Comparison of ENCODE assay signal across 19 cellular contexts in genomic region chr6:162056061-162056460, GRCh38.
DNase-seq lines count a peak whose midpoint lies in the region; ATAC-seq and FAIRE-seq lines count a peak whose summit lies in the region.
"Had no signal": no experiment of that assay in that cellular context is flagged by ENCODE, and none has a peak within 500 bp of the region (broad histone marks: within the 10 kb centered on the region; RNA-seq: fewer than 3 reads in every experiment).

No MANE protein-coding gene starts in this region.

- H3K27me3 ChIP-seq in naive thymus-derived CD4-positive, alpha-beta T cell (ENCODE audit: control insufficient read depth in 2 of 2, insufficient read depth in 2 of 2, low read length in 2 of 2): no peaks in the 10 kb centered on the region
- peaks cover 6% of the 10 kb centered on the region; the same call in 1 of the 2 replicates for H3K27me3 ChIP-seq in SJCRH30
- H3K27me3 ChIP-seq: SJSA1 had no signal

- peak; percentile 31 for ATAC-seq in stimulated activated naive CD8-positive, alpha-beta T cell treated with anti-CD3 and anti-CD28 coated beads, Interleukin-15, amount 100 ng/mL, for 72 hours
- ATAC-seq in stimulated activated naive CD8-positive, alpha-beta T cell treated with anti-CD3 and anti-CD28 coated beads, Interleukin-15, Interleukin-2, amounts not matched to agents 100 U/mL and 50 U/mL, for 24 hours: no peak
- ATAC-seq in naive thymus-derived CD4-positive, alpha-beta T cell: peak; percentile 26
- ATAC-seq: PC-3 had no signal

- DNase-seq in stimulated activated naive CD8-positive, alpha-beta T cell treated with anti-CD3 and anti-CD28 coated beads, Interleukin-15, amount 100 ng/mL, for 72 hours: no peak
- no peak for DNase-seq in stimulated activated naive CD8-positive, alpha-beta T cell treated with anti-CD3 and anti-CD28 coated beads, Interleukin-15, Interleukin-2, amounts not matched to agents 100 U/mL and 50 U/mL, for 24 hours
- DNase-seq in HTR-8/SVneo (ENCODE audit: insufficient read length, low spot score) (no peak), NCI-H1105 treated with DMSO at 0.1 percent for 48 hours (lab: John Stamatoyannopoulos, UW) (no peak), SJCRH30 (no peak), OCI-M1 (lab: John Stamatoyannopoulos, UW) (no peak)
- no peak for DNase-seq in naive thymus-derived CD4-positive, alpha-beta T cell
- DNase-seq: DMS 273 treated with DMSO at 0.1 percent for 48 hours, DND-41, MM.1S, NCI-H1092 treated with DMSO at 0.1 percent for 48 hours, NCI-H1694, NCI-H226, NCI-H524 had no signal

- no peak overlapping the region for H3K4me3 Mint-ChIP-seq in stimulated activated naive CD8-positive, alpha-beta T cell treated with anti-CD3 and anti-CD28 coated beads, Interleukin-15, amount 100 ng/mL, for 72 hours
- no peak overlapping the region for H3K4me3 Mint-ChIP-seq in naive thymus-derived CD4-positive, alpha-beta T cell
- H3K4me3 Mint-ChIP-seq: H9 had no signal

- POLR2A ChIA-PET in naive thymus-derived CD4-positive, alpha-beta T cell (lab: Charles Lee): no interaction called here

- no peak overlapping the region for H3K27ac ChIP-seq in naive thymus-derived CD4-positive, alpha-beta T cell (ENCODE audit: low read depth, low read length)
- H3K27ac ChIP-seq in SJCRH30: no peak overlapping the region
- H3K27ac ChIP-seq: C4-2B, HL-60, SJSA1 had no signal

- H3K4me3 ChIP-seq in naive thymus-derived CD4-positive, alpha-beta T cell (ENCODE audit: low read length): no peak overlapping the region
- H3K4me3 ChIP-seq in SJCRH30: no peak overlapping the region
- H3K4me3 ChIP-seq: SJSA1 had no signal

- no peaks in the 10 kb centered on the region for H3K27me3 Mint-ChIP-seq in stimulated activated naive CD8-positive, alpha-beta T cell treated with anti-CD3 and anti-CD28 coated beads, Interleukin-15, amount 100 ng/mL, for 72 hours
- H3K27me3 Mint-ChIP-seq in naive thymus-derived CD4-positive, alpha-beta T cell: no peaks in the 10 kb centered on the region

- H3K4me1 Mint-ChIP-seq in stimulated activated naive CD8-positive, alpha-beta T cell treated with anti-CD3 and anti-CD28 coated beads, Interleukin-15, amount 100 ng/mL, for 72 hours: peaks cover 7% of the 10 kb centered on the region
- H3K4me1 Mint-ChIP-seq in naive thymus-derived CD4-positive, alpha-beta T cell: no peaks in the 10 kb centered on the region

- H3K36me3 ChIP-seq in naive thymus-derived CD4-positive, alpha-beta T cell (ENCODE audit: control insufficient read depth in 2 of 3, insufficient read depth in 3 of 3, low read length in 3 of 3): no peaks in the 10 kb centered on the region
- H3K36me3 ChIP-seq in SJCRH30: no peaks in the 10 kb centered on the region
- H3K36me3 ChIP-seq: SJSA1 had no signal

- H3K36me3 Mint-ChIP-seq in naive thymus-derived CD4-positive, alpha-beta T cell: peaks cover 0 to 21% (median 11%) of the 10 kb centered on the region in 5 donors

- peak; percentile 90 for FAIRE-seq in HTR-8/SVneo (lab: Jason Lieb, UNC)

- intact Hi-C loops in naive thymus-derived CD4-positive, alpha-beta T cell (cut with micrococcal nuclease): no loop called here

- CTCF ChIA-PET in naive thymus-derived CD4-positive, alpha-beta T cell (lab: Charles Lee): no interaction called here

- peaks cover 5 to 7% of the 10 kb centered on the region in 2 donors for H3K9me3 Mint-ChIP-seq in stimulated activated naive CD8-positive, alpha-beta T cell treated with anti-CD3 and anti-CD28 coated beads, Interleukin-15, amount 100 ng/mL, for 72 hours
- peaks cover 0 to 4% (median 0%) of the 10 kb centered on the region in 11 donors for H3K9me3 Mint-ChIP-seq in naive thymus-derived CD4-positive, alpha-beta T cell

- H3K27ac Mint-ChIP-seq in stimulated activated naive CD8-positive, alpha-beta T cell treated with anti-CD3 and anti-CD28 coated beads, Interleukin-15, amount 100 ng/mL, for 72 hours: peak overlapping the region in 1 of 2 donors; percentile 0
- H3K27ac Mint-ChIP-seq in naive thymus-derived CD4-positive, alpha-beta T cell: no peak overlapping the region

- H3K9me3 ChIP-seq in naive thymus-derived CD4-positive, alpha-beta T cell (ENCODE audit: control insufficient read depth in 2 of 3, low read length in 3 of 3): no peaks in the 10 kb centered on the region
- H3K9me3 ChIP-seq in SJCRH30 (replicated peaks): no peaks in the 10 kb centered on the region
- H3K9me3 ChIP-seq: SJSA1 had no signal

- H3K4me1 ChIP-seq in naive thymus-derived CD4-positive, alpha-beta T cell (ENCODE audit: control insufficient read depth in 2 of 2, insufficient read depth in 2 of 2, low read length in 2 of 2): no peaks in the 10 kb centered on the region
- H3K4me1 ChIP-seq in SJCRH30: no peaks in the 10 kb centered on the region; the same call in 1 of the 2 replicates
- H3K4me1 ChIP-seq: SJSA1 had no signal
